In genomic region chr19:10554760-10555612, GRCh38 we compare ENCODE assay signal across 10 cellular contexts. TPM values are rescaled to one million over a fixed set of nuclear protein-coding genes. Genes with fewer than 3 reads are reported as not detected.
DNase-seq lines count a peak whose midpoint lies in the region; ATAC-seq, FAIRE-seq and TF ChIP-seq lines count a peak whose summit lies in the region.
"Had no signal": no experiment of that assay in that cellular context is flagged by ENCODE, and none has a peak within 500 bp of the region (broad histone marks: within the 10 kb centered on the region; RNA-seq: fewer than 3 reads in every experiment).

No MANE protein-coding gene starts in this region.

- H3K27me3 Mint-ChIP-seq in T-helper 2 cell treated with Interferon-gamma antibody and Interleukin-4, amounts not matched to agents 5 μg/mL and 100 μg/mL, for 36 hours (ENCODE audit: low read depth) = no peaks in the 10 kb centered on the region

- H3K36me3 ChIP-seq in KOPT-K1 (ENCODE audit: insufficient read depth, low read length) = peaks cover 94% of the 10 kb centered on the region
- H3K36me3 ChIP-seq in bronchial epithelial cell (ENCODE audit: control insufficient read depth, insufficient read depth, low read length) = peaks cover 28% of the 10 kb centered on the region
- H3K36me3 ChIP-seq in prostate gland = peaks cover 16 to 17% of the 10 kb centered on the region in 2 donors

- no peaks in the 10 kb centered on the region for H3K9me3 Mint-ChIP-seq in T-helper 2 cell treated with Interferon-gamma antibody and Interleukin-4, amounts not matched to agents 5 μg/mL and 100 μg/mL, for 36 hours

- ATAC-seq in HG03342 (IDR thresholded peaks at IDR 0.05; ENCODE audit: unreplicated experiment) = no peak

- no peak for FAIRE-seq in bronchial epithelial cell (lab: Jason Lieb, UNC)
- FAIRE-seq: A549 had no signal

- TF ChIP-seq POLR2A in prostate gland (IDR thresholded peaks at IDR 0.05) = no peak

- H3K36me3 Mint-ChIP-seq in T-helper 2 cell treated with Interferon-gamma antibody and Interleukin-4, amounts not matched to agents 5 μg/mL and 100 μg/mL, for 36 hours (ENCODE audit: low read depth) = peaks cover 65% of the 10 kb centered on the region

- peak overlapping the region; percentile 64 for H3K4me3 Mint-ChIP-seq in T-helper 2 cell treated with Interferon-gamma antibody and Interleukin-4, amounts not matched to agents 5 μg/mL and 100 μg/mL, for 36 hours

- intact Hi-C loops in prostate gland (cut with DNase I) = no loop called here
- intact Hi-C loops in posterior vena cava (cut with DNase I) = no loop called here

- peaks cover 36% of the 10 kb centered on the region for H3K4me1 Mint-ChIP-seq in T-helper 2 cell treated with Interferon-gamma antibody and Interleukin-4, amounts not matched to agents 5 μg/mL and 100 μg/mL, for 36 hours (ENCODE audit: low read depth)

- no peaks in the 10 kb centered on the region for H3K4me1 ChIP-seq in prostate gland (replicated peaks)
- H3K4me1 ChIP-seq: A549 had no signal

- WGBS in prostate gland = 56% methylated on average over 29 of the region's 30 CpGs

- peak overlapping the region; percentile 94 for H3K27ac Mint-ChIP-seq in T-helper 2 cell treated with Interferon-gamma antibody and Interleukin-4, amounts not matched to agents 5 μg/mL and 100 μg/mL, for 36 hours

- peak overlapping the region; percentile 99 for H3K27ac ChIP-seq in KOPT-K1 (ENCODE audit: low read depth, low read length, poor library complexity, severe bottlenecking)
- peak overlapping the region; percentile 7 to 29 for H3K27ac ChIP-seq in prostate gland
- H3K27ac ChIP-seq: A549 had no signal

- H3K9me3 ChIP-seq in KOPT-K1 (ENCODE audit: insufficient read depth, low read length, poor library complexity, severe bottlenecking) (no peaks in the 10 kb centered on the region), prostate gland (no peaks in the 10 kb centered on the region)
- H3K9me3 ChIP-seq: A549 had no signal

- H3K4me3 ChIP-seq in bronchial epithelial cell (ENCODE audit: low read depth, low read length) = no peak overlapping the region
- no peak overlapping the region for H3K4me3 ChIP-seq in prostate gland
- H3K4me3 ChIP-seq: A549 had no signal

- TF ChIP-seq CTCF in bronchial epithelial cell (IDR thresholded peaks at IDR 0.05; ENCODE audit: insufficient read depth, low read length, severe bottlenecking) (peak; percentile 44), prostate gland (IDR thresholded peaks at IDR 0.05) (peak in 1 of 4 experiments; percentile 27)

- H3K27me3 ChIP-seq in bronchial epithelial cell (ENCODE audit: control insufficient read depth, insufficient read depth, low read length) = no peaks in the 10 kb centered on the region
- H3K27me3 ChIP-seq in prostate gland (replicated peaks; ENCODE audit: insufficient read depth) = no peaks in the 10 kb centered on the region

- DNase-seq in T-helper 2 cell treated with Interferon-gamma antibody and Interleukin-4, amounts not matched to agents 5 μg/mL and 100 μg/mL, for 36 hours (ENCODE audit: low spot score) = no peak
- no peak for DNase-seq in T-helper 2 cell
- DNase-seq in bronchial epithelial cell (ENCODE audit: low read depth) = peak; percentile 92
- no peak for DNase-seq in prostate gland (ENCODE audit: low spot score)
- DNase-seq in posterior vena cava (ENCODE audit: low spot score) = no peak
- no peak for DNase-seq in AG20443 (ENCODE audit: low spot score)
- DNase-seq: NCI-H1417 treated with DMSO at 0.1 percent for 48 hours had no signal

RNA-seq across cellular contexts. Expression of gene KRI1, which starts 10.8 kb away (rescaled TPM):
- total RNA-seq in bronchial epithelial cell = 8.2 and 11.0 TPM in 2 replicates
- 10 to 100 TPM; 23.6 to 23.8 TPM for total RNA-seq in prostate gland
- total RNA-seq in posterior vena cava = 10 to 100 TPM; 15.1 to 16.5 TPM

RNA-seq across cellular contexts. Expression of gene ATG4D, which starts 11.3 kb away (rescaled TPM):
- total RNA-seq in bronchial epithelial cell = 30.3 and 37.5 TPM in 2 replicates
- total RNA-seq in prostate gland = 10 to 100 TPM; 36.3 to 57.9 TPM
- 10 to 100 TPM; 14.2 to 14.8 TPM for total RNA-seq in posterior vena cava

RNA-seq across cellular contexts. Expression of gene CDKN2D, which starts 13.8 kb away (rescaled TPM):
- total RNA-seq in bronchial epithelial cell (6.6 and 13.3 TPM in 2 replicates), prostate gland (1 to 10 TPM; 3.7 to 8.2 TPM), posterior vena cava (10 to 100 TPM in 1 of 2 donors, 1 to 10 TPM in 1; 8.1 to 15.0 TPM)

RNA-seq across cellular contexts. Expression of gene AP1M2, which starts 32.1 kb away (rescaled TPM):
- total RNA-seq in bronchial epithelial cell = 114 and 135 TPM in 2 replicates
- 10 to 100 TPM; 28.1 to 85.8 TPM for total RNA-seq in prostate gland
- total RNA-seq in posterior vena cava = not detected

RNA-seq across cellular contexts. Expression of gene S1PR5, which starts 37.7 kb away (rescaled TPM):
- 6.6 and 7.8 TPM in 2 replicates for total RNA-seq in bronchial epithelial cell
- total RNA-seq in prostate gland = 10 to 100 TPM in 1 of 2 donors, 1 to 10 TPM in 1; 3.4 to 17.0 TPM
- not detected for total RNA-seq in posterior vena cava
